In the genomic region with DNA sequence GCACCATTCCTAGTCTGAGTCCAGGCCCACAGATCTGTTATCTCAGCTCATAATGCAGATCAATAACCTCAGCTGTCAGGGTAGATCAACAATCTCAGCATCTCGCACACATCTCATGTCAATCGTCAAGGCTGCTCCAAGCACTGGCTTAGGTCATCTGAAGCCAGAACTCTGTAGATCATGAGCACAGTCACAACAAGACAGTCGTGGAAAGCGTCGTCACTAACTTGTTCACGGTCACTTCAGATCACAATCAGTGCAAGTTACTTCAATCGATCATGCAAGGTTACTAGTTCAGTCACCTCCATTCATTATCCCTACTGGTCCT, we compare ENCODE assay signal across 8 cellular contexts.
A peak's percentile ranks its signal among the peaks of the same experiment; 100 is the strongest.
DNase-seq lines count a peak whose midpoint lies in the region; ATAC-seq, FAIRE-seq and TF ChIP-seq lines count a peak whose summit lies in the region.

No MANE protein-coding gene starts in this region.

- peak; percentile 30 for FAIRE-seq in urothelium cell line (lab: Jason Lieb, UNC)

- peaks cover 29 to 43% (median 37%) of the 10 kb centered on the region in 11 experiments; a peak in 21 of 22 replicates for H4K20me1 ChIP-seq in BLaER1 treated with 17β-estradiol and CSF1 and Interleukin-3, amounts not matched to agents 10 nM and 100 nM

- H3K4me1 ChIP-seq in BLaER1 treated with 17β-estradiol and CSF1 and Interleukin-3, amounts not matched to agents 10 nM and 100 nM = peaks cover 42 to 47% (median 44%) of the 10 kb centered on the region in 10 experiments
- H3K4me1 ChIP-seq in lung (ENCODE audit: control insufficient read depth in 2 of 2, insufficient read depth in 2 of 2, low read length in 2 of 2) = peaks cover 10 to 42% of the 10 kb centered on the region in 2 donors

- peak overlapping the region; percentile 81 to 95 (median 88) for H3K4me3 ChIP-seq in BLaER1 treated with 17β-estradiol and CSF1 and Interleukin-3, amounts not matched to agents 10 nM and 100 nM
- peak overlapping the region; percentile 69 for H3K4me3 ChIP-seq in astrocyte of the spinal cord (ENCODE audit: low read depth, low read length)
- H3K4me3 ChIP-seq in lung = no peak overlapping the region

- H3K9me3 ChIP-seq in BLaER1 treated with 17β-estradiol and CSF1 and Interleukin-3, amounts not matched to agents 10 nM and 100 nM (replicated peaks in 1 of 11) = no peaks in the 10 kb centered on the region
- no peaks in the 10 kb centered on the region for H3K9me3 ChIP-seq in lung (ENCODE audit: control insufficient read depth in 2 of 2, insufficient read depth in 1 of 2, low read length in 1 of 2)

- H3K27ac ChIP-seq in BLaER1 treated with 17β-estradiol and CSF1 and Interleukin-3, amounts not matched to agents 10 nM and 100 nM = peak overlapping the region; percentile 24 to 90 (median 85); a peak in 21 of 22 replicates
- H3K27ac ChIP-seq in lung (ENCODE audit: low read depth in 1 of 2, low read length in 1 of 2) = peak overlapping the region; percentile 76 to 90

- DNase-seq in astrocyte of the spinal cord (ENCODE audit: low read depth, low spot score) = no peak
- DNase-seq in lung (ENCODE audit: low spot score) = no peak
- DNase-seq in urothelium cell line (ENCODE audit: low spot score) = no peak
- no peak for DNase-seq in inferior parietal cortex (ENCODE audit: extremely low spot score)

- ATAC-seq in HG03439 (IDR thresholded peaks at IDR 0.05; ENCODE audit: unreplicated experiment) (peak; percentile 11), lung (ENCODE audit: insufficient read depth, low FRiP score) (no peak), HG03469 (IDR thresholded peaks at IDR 0.05; ENCODE audit: unreplicated experiment) (no peak), GM21723 (IDR thresholded peaks at IDR 0.05; ENCODE audit: unreplicated experiment) (no peak)

- no peaks in the 10 kb centered on the region for H3K27me3 ChIP-seq in BLaER1 treated with 17β-estradiol and CSF1 and Interleukin-3, amounts not matched to agents 10 nM and 100 nM
- H3K27me3 ChIP-seq in lung (ENCODE audit: control insufficient read depth, insufficient read depth) = no peaks in the 10 kb centered on the region

- TF ChIP-seq CTCF in astrocyte of the spinal cord (IDR thresholded peaks at IDR 0.05; ENCODE audit: low read depth, low read length) (no peak), lung (IDR thresholded peaks at IDR 0.05; ENCODE audit: control extremely low read depth, extremely low read depth) (no peak)

- peak overlapping the region; percentile 66 to 96 (median 86) for H3K4me2 ChIP-seq in BLaER1 treated with 17β-estradiol and CSF1 and Interleukin-3, amounts not matched to agents 10 nM and 100 nM

- peaks cover 0 to 15% (median 10%) of the 10 kb centered on the region in 11 experiments; a peak in 11 of 22 replicates for H3K36me3 ChIP-seq in BLaER1 treated with 17β-estradiol and CSF1 and Interleukin-3, amounts not matched to agents 10 nM and 100 nM
- H3K36me3 ChIP-seq in lung (ENCODE audit: control insufficient read depth in 2 of 2, insufficient read depth in 2 of 2, low read length in 2 of 2) = peaks cover 0 to 4% of the 10 kb centered on the region in 2 donors

- peak overlapping the region; percentile 86 to 97 (median 91) for H3K9ac ChIP-seq in BLaER1 treated with 17β-estradiol and CSF1 and Interleukin-3, amounts not matched to agents 10 nM and 100 nM

- 59 to 78% methylated on average over 7 of the region's 7 CpGs for WGBS in lung, 2 donors

- in situ Hi-C loops in astrocyte of the spinal cord (cut with HindIII; ENCODE audit: low sequenced_read_pairs) = no loop called here
